ENCODE assay signal across 19 cellular contexts in the genomic region with DNA sequence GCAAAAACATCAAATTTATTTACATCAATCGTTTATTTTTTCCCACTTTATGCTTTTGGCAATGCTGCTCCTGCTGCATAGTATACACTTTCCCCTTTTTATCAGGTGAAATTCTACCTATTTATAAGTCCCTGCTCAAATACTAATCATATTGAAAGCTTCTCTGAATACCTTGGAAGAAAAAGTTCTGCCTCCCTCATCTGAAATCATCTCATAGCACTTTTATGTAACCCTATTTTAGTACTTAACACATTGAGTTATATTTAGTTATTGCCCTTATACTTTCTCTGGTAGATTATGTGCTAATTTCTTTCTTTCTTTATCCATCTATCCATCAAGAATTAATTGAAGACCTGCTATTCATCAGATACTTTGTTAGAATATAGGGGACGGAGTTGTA. TPM values are rescaled to one million over a fixed set of nuclear protein-coding genes. Genes with fewer than 3 reads are reported as not detected.
DNase-seq lines count a peak whose midpoint lies in the region; ATAC-seq and TF ChIP-seq lines count a peak whose summit lies in the region.
"Had no signal": no experiment of that assay in that cellular context is flagged by ENCODE, and none has a peak within 500 bp of the region (broad histone marks: within the 10 kb centered on the region; RNA-seq: fewer than 3 reads in every experiment).

No MANE protein-coding gene starts in this region.

- H3K27ac ChIP-seq in dorsolateral prefrontal cortex, result peak overlapping the region in 26 of 59 donors; percentile 5 to 87 (median 72)
- H3K27ac ChIP-seq: RWPE1 had no signal

- ATAC-seq in activated naive CD8-positive, alpha-beta T cell treated with anti-CD3 and anti-CD28 coated beads, Interleukin-2, amount 50 U/mL, for 24 hours, result no peak
- no peak for ATAC-seq in GM21619 (IDR thresholded peaks at IDR 0.05; ENCODE audit: unreplicated experiment)
- no peak for ATAC-seq in stimulated activated naive CD8-positive, alpha-beta T cell treated with anti-CD3 and anti-CD28 coated beads, Interleukin-15, amount 100 ng/mL, for 72 hours
- ATAC-seq: Panc1 had no signal

- H3K4me3 Mint-ChIP-seq in activated naive CD8-positive, alpha-beta T cell, result peak overlapping the region; percentile 44
- H3K4me3 Mint-ChIP-seq in activated naive CD8-positive, alpha-beta T cell treated with anti-CD3 and anti-CD28 coated beads, Interleukin-2, amount 50 U/mL, for 24 hours, result no peak overlapping the region
- peak overlapping the region; percentile 87 for H3K4me3 Mint-ChIP-seq in neural crest cell
- H3K4me3 Mint-ChIP-seq in stimulated activated naive CD8-positive, alpha-beta T cell treated with anti-CD3 and anti-CD28 coated beads, Interleukin-15, amount 100 ng/mL, for 72 hours, result no peak overlapping the region

- H3K9me3 Mint-ChIP-seq in activated naive CD8-positive, alpha-beta T cell (ENCODE audit: low read depth), result no peaks in the 10 kb centered on the region
- no peaks in the 10 kb centered on the region for H3K9me3 Mint-ChIP-seq in activated naive CD8-positive, alpha-beta T cell treated with anti-CD3 and anti-CD28 coated beads, Interleukin-2, amount 50 U/mL, for 24 hours
- no peaks in the 10 kb centered on the region for H3K9me3 Mint-ChIP-seq in neural crest cell
- no peaks in the 10 kb centered on the region for H3K9me3 Mint-ChIP-seq in stimulated activated naive CD8-positive, alpha-beta T cell treated with anti-CD3 and anti-CD28 coated beads, Interleukin-15, amount 100 ng/mL, for 72 hours

- no peak for TF ChIP-seq CTCF in dorsolateral prefrontal cortex (IDR thresholded peaks at IDR 0.05 in 54 of 56, conservative IDR thresholded peaks at IDR 0.05 in 2 of 56; ENCODE audit: low read depth in 1 of 56, partially characterized antibody in 56 of 56)
- TF ChIP-seq CTCF in neural crest cell (conservative IDR thresholded peaks at IDR 0.05), result no peak

- peaks cover 8% of the 10 kb centered on the region for H3K27me3 Mint-ChIP-seq in activated naive CD8-positive, alpha-beta T cell
- H3K27me3 Mint-ChIP-seq in activated naive CD8-positive, alpha-beta T cell treated with anti-CD3 and anti-CD28 coated beads, Interleukin-2, amount 50 U/mL, for 24 hours, result peaks cover 31% of the 10 kb centered on the region
- no peaks in the 10 kb centered on the region for H3K27me3 Mint-ChIP-seq in neural crest cell (ENCODE audit: low read depth)
- H3K27me3 Mint-ChIP-seq in stimulated activated naive CD8-positive, alpha-beta T cell treated with anti-CD3 and anti-CD28 coated beads, Interleukin-15, amount 100 ng/mL, for 72 hours, result peaks cover 15% of the 10 kb centered on the region

- no peaks in the 10 kb centered on the region for H3K36me3 Mint-ChIP-seq in activated naive CD8-positive, alpha-beta T cell
- no peaks in the 10 kb centered on the region for H3K36me3 Mint-ChIP-seq in activated naive CD8-positive, alpha-beta T cell treated with anti-CD3 and anti-CD28 coated beads, Interleukin-2, amount 50 U/mL, for 24 hours (ENCODE audit: low read depth)
- no peaks in the 10 kb centered on the region for H3K36me3 Mint-ChIP-seq in neural crest cell (ENCODE audit: low read depth)

- no peak overlapping the region for H3K27ac Mint-ChIP-seq in activated naive CD8-positive, alpha-beta T cell
- no peak overlapping the region for H3K27ac Mint-ChIP-seq in activated naive CD8-positive, alpha-beta T cell treated with anti-CD3 and anti-CD28 coated beads, Interleukin-2, amount 50 U/mL, for 24 hours
- H3K27ac Mint-ChIP-seq in neural crest cell (ENCODE audit: unreplicated experiment), result no peak overlapping the region
- H3K27ac Mint-ChIP-seq in stimulated activated naive CD8-positive, alpha-beta T cell treated with anti-CD3 and anti-CD28 coated beads, Interleukin-15, amount 100 ng/mL, for 72 hours, result no peak overlapping the region

- peak overlapping the region in 34 of 59 donors; percentile 8 to 94 (median 82) for H3K4me3 ChIP-seq in dorsolateral prefrontal cortex

- peaks cover 12% of the 10 kb centered on the region for H3K4me1 Mint-ChIP-seq in activated naive CD8-positive, alpha-beta T cell (ENCODE audit: low read depth)
- H3K4me1 Mint-ChIP-seq in activated naive CD8-positive, alpha-beta T cell treated with anti-CD3 and anti-CD28 coated beads, Interleukin-2, amount 50 U/mL, for 24 hours, result peaks cover 11% of the 10 kb centered on the region
- peaks cover 21% of the 10 kb centered on the region for H3K4me1 Mint-ChIP-seq in neural crest cell
- H3K4me1 Mint-ChIP-seq in stimulated activated naive CD8-positive, alpha-beta T cell treated with anti-CD3 and anti-CD28 coated beads, Interleukin-15, amount 100 ng/mL, for 72 hours, result peaks cover 14% of the 10 kb centered on the region

- intact Hi-C loops in dorsolateral prefrontal cortex (cut with DNase I), result loop anchor here in 1 of 2 donors (10.0 kb wide), 1 partner anchor 130 kb away; a partner anchor contains a TSS

- no peak for DNase-seq in activated naive CD8-positive, alpha-beta T cell treated with anti-CD3 and anti-CD28 coated beads, Interleukin-2, amount 50 U/mL, for 24 hours
- DNase-seq in dorsolateral prefrontal cortex, result no peak
- DNase-seq in neural crest cell (ENCODE audit: low read depth, low spot score), result no peak
- no peak for DNase-seq in NCI-H187 treated with DMSO at 0.1 percent for 48 hours (lab: John Stamatoyannopoulos, UW)
- DNase-seq in stimulated activated naive CD8-positive, alpha-beta T cell treated with anti-CD3 and anti-CD28 coated beads, Interleukin-15, amount 100 ng/mL, for 72 hours, result no peak
- DNase-seq in activated T-cell treated with anti-CD3 and anti-CD28 coated beads, Interleukin-2, amount 50 U/mL, for 1 hour, result no peak
- DNase-seq: DMS53, HCEC 1CT, IMR-90, KG1, MM.1S, NCI-H2029 treated with DMSO at 0.1 percent for 48 hours, NCI-H2227 treated with DMSO at 0.1 percent for 48 hours, NCI-H526 treated with DMSO at 0.1 percent for 48 hours, SHP77 had no signal

- no peaks in the 10 kb centered on the region for H3K27me3 ChIP-seq in dorsolateral prefrontal cortex

RNA-seq across cellular contexts. Expression of a gene that starts 1.1 kb away (rescaled TPM):
- 100 to 1,000 TPM in 1 of 120 experiments, 10 to 100 TPM in 119; 31.8 to 105 (median 65.6) TPM for total RNA-seq in dorsolateral prefrontal cortex
- total RNA-seq in neural crest cell, result 8.7 and 10.5 TPM in 2 replicates

Comparison
In these comparisons a context has a peak if more than half of its experiments do, and no peak if none do; other contexts are left out.
1. H3K4me3 Mint-ChIP-seq: peak in activated naive CD8-positive, alpha-beta T cell (single experiment) and neural crest cell (single experiment); none in activated naive CD8-positive, alpha-beta T cell treated with anti-CD3 and anti-CD28 coated beads, Interleukin-2, amount 50 U/mL, for 24 hours (single experiment) and stimulated activated naive CD8-positive, alpha-beta T cell treated with anti-CD3 and anti-CD28 coated beads, Interleukin-15, amount 100 ng/mL, for 72 hours (0 of 2).